ENCODE assay signal across 18 cellular contexts in the genomic region with DNA sequence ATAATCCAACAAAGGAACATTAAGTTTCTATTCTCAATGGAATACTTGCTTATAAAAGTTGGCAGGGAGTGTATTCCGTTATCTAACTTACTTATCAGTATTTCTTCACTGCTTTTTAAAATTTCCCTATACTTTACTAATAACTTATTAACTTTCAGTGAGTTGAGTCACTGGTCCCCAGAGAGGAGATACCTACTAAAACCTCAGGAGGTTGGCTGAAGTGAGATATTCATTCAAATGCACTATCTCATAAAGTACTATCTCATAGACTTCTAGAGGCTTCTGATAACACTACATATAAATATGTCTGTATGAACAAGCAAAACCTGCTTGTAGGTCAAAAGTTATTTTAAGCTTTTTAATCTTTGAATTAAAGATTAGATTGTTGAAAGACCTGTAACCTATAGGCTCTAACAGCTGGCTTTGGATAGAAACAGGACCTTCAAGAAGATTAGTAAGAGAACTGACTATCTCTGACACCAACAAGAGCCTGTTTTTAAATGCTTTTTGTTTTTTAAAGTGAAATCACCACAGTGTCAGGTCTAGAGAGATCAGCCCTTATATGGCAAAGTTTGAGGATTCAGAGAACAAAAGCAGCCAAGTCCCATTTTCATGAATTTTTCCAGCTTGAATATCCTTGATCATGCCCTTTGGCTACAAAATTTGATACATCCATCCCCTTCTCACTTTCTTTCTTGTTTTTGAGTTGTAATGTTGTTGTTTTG.
DNase-seq lines count a peak whose midpoint lies in the region; ATAC-seq and TF ChIP-seq lines count a peak whose summit lies in the region.
"Had no signal": no experiment of that assay in that cellular context is flagged by ENCODE, and none has a peak within 500 bp of the region (broad histone marks: within the 10 kb centered on the region; RNA-seq: fewer than 3 reads in every experiment).

No MANE protein-coding gene starts in this region.

- intact Hi-C loops in aorta (cut with DNase I), result no loop called here

- no peaks in the 10 kb centered on the region for H3K9me3 ChIP-seq in aorta (ENCODE audit: control insufficient read depth, low read length)
- H3K9me3 ChIP-seq: gastroesophageal sphincter, lower lobe of right lung had no signal

- DNase-seq in fibroblast of pulmonary artery (ENCODE audit: low read depth), result peak; percentile 39
- peak; percentile 42 for DNase-seq in renal cortical epithelial cell (ENCODE audit: low read depth)
- DNase-seq in NCI-H128 (lab: John Stamatoyannopoulos, UW; ENCODE audit: unreplicated experiment), result no peak
- no peak for DNase-seq in aorta
- DNase-seq in NCI-H82 treated with DMSO at 0.1 percent for 48 hours (lab: John Stamatoyannopoulos, UW; ENCODE audit: unreplicated experiment), result no peak
- DNase-seq: activated CD4-positive, CD25-positive, alpha-beta regulatory T cell treated with anti-CD3 and anti-CD28 coated beads, Interleukin-2, amount 50 U/mL, for 72 hours; activated effector memory CD4-positive, alpha-beta T cell treated with anti-CD3 and anti-CD28 coated beads, Interleukin-2, amount 50 U/mL, for 16 hours; anterior cingulate cortex; lower lobe of right lung; naive B cell; NCI-H1048 had no signal

- ATAC-seq in GM19025 (IDR thresholded peaks at IDR 0.05; ENCODE audit: low read depth, unreplicated experiment), result peak; percentile 76
- peak; percentile 81 for ATAC-seq in HG03378 (IDR thresholded peaks at IDR 0.05; ENCODE audit: unreplicated experiment)
- ATAC-seq in GM21390 (IDR thresholded peaks at IDR 0.05; ENCODE audit: unreplicated experiment), result no peak
- ATAC-seq in aorta (ENCODE audit: low FRiP score), result no peak
- ATAC-seq: gastroesophageal sphincter, lower lobe of right lung, Panc1 had no signal

- 62 to 67% methylated on average over 1 of the region's 1 CpG for WGBS in aorta, 2 donors

- H3K4me1 ChIP-seq in aorta (ENCODE audit: control insufficient read depth in 1 of 2, insufficient read depth in 2 of 2, low read length in 2 of 2), result no peaks in the 10 kb centered on the region
- H3K4me1 ChIP-seq: lower lobe of right lung had no signal

- H3K4me3 ChIP-seq in fibroblast of pulmonary artery (replicated peaks; ENCODE audit: low read depth, low read length) (no peak overlapping the region), aorta (ENCODE audit: low read length in 2 of 2) (no peak overlapping the region)
- H3K4me3 ChIP-seq: gastroesophageal sphincter, lower lobe of right lung, skin epidermis had no signal

- TF ChIP-seq CTCF in fibroblast of pulmonary artery (IDR thresholded peaks at IDR 0.05; ENCODE audit: low read length, missing control alignments), result no peak

- no peaks in the 10 kb centered on the region for H3K27me3 ChIP-seq in aorta (ENCODE audit: control insufficient read depth in 1 of 2, insufficient read depth in 2 of 2, low read length in 1 of 2)
- H3K27me3 ChIP-seq: gastroesophageal sphincter had no signal

- H3K36me3 ChIP-seq in aorta (ENCODE audit: control insufficient read depth in 1 of 2, insufficient read depth in 2 of 2, low read length in 1 of 2), result no peaks in the 10 kb centered on the region
- H3K36me3 ChIP-seq: gastroesophageal sphincter, lower lobe of right lung had no signal

- no peak overlapping the region for H3K27ac ChIP-seq in aorta (ENCODE audit: low read depth in 1 of 2, low read length in 2 of 2)
- H3K27ac ChIP-seq: gastroesophageal sphincter, HL-60, lower lobe of right lung, skin epidermis had no signal

Comparison
In these comparisons a context has a peak if more than half of its experiments do, and no peak if none do; other contexts are left out.
1. ATAC-seq: peak in GM19025 (single experiment) and HG03378 (single experiment); none in GM21390 (single experiment) and aorta (single experiment).
2. DNase-seq: peak in fibroblast of pulmonary artery (single experiment) and renal cortical epithelial cell (single experiment); none in NCI-H128 (single experiment), aorta (0 of 2) and NCI-H82 treated with DMSO at 0.1 percent for 48 hours (single experiment).